In the genomic region with DNA sequence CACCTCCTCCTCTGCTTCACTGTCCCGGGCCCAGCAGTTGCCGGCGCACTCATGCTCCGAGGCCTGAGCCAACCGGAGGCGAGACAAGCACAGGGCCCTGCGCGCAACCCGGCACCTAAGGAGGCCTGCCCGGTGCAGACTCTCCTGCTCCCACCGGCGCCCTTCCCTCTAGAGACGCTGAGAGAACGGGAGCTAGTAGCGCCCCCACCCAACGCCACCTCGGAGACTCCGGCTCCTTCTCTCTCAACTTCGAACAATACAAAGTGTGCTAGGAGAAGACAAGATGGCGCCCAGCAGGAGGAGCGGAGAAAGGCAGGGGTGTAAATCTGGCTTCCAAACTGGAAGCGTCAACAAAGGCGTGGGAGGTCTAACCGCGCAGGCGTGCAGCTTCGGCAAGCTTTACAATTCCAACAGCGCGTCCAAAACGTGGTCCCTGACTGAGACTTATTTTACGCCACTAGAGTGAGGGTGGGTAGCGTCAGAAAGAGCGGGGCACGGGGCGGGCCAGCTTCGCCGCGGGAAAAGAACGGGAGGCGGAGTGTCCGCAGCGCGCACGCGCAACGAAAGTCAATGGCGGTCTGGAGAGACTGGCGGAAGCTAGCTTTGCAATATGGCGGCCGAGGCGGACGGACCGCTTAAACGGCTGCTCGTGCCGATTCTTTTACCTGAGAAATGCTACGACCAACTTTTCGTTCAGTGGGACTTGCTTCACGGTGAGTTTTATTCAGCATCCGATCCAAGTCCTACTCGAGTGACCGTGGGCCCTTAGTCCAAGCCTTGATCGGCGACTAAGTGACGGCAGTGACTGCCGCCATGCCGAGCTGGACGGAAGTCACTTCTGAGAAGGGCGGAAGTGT, we compare ENCODE assay signal across 8 cellular contexts. TPM values are rescaled to one million over a fixed set of nuclear protein-coding genes. Genes with fewer than 3 reads are reported as not detected.
DNase-seq lines count a peak whose midpoint lies in the region; ATAC-seq, FAIRE-seq and TF ChIP-seq lines count a peak whose summit lies in the region.

A gene (plus strand): TSS at position 600 of the 857 bp plus-strand sequence. CDS start 11 bp downstream, at position 611.

- intact Hi-C loops in breast epithelium (cut with DNase I; ENCODE audit: low total_unique reads): no loop called here

- H3K36me3 ChIP-seq in breast epithelium (no peaks in the 10 kb centered on the region), iPS-20b (ENCODE audit: insufficient read depth, low read depth, low read length) (peaks cover 42% of the 10 kb centered on the region)

- peak within 1 kb of the TSS; percentile 59 to 73 (median 59) for H3K4me3 ChIP-seq in breast epithelium
- H3K4me3 ChIP-seq in iPS-20b (ENCODE audit: low read length): peak within 1 kb of the TSS; percentile 93
- H3K4me3 ChIP-seq in skin epidermis: peak within 1 kb of the TSS; percentile 32 to 57 (median 46)

- no peaks in the 10 kb centered on the region for H3K9me3 ChIP-seq in breast epithelium
- H3K9me3 ChIP-seq in iPS-20b (ENCODE audit: insufficient read depth, low read depth, low read length): no peaks in the 10 kb centered on the region

- peak within 1 kb of the TSS; percentile 97 for H3K9ac ChIP-seq in iPS-20b (ENCODE audit: low read depth, low read length)

- TF ChIP-seq POLR2A in breast epithelium (IDR thresholded peaks at IDR 0.05): peak; percentile 29

- ATAC-seq in GM18861 (IDR thresholded peaks at IDR 0.05; ENCODE audit: unreplicated experiment): peak; percentile 50
- peak; percentile 61 for ATAC-seq in HG03097 (IDR thresholded peaks at IDR 0.05; ENCODE audit: low FRiP score, unreplicated experiment)

- no peak for TF ChIP-seq CTCF in VCaP (conservative IDR thresholded peaks at IDR 0.05)
- peak in 1 of 3 donors; percentile 30 for TF ChIP-seq CTCF in breast epithelium (IDR thresholded peaks at IDR 0.05)

- H3K27ac ChIP-seq in VCaP: peak within 1 kb of the TSS; percentile 86
- H3K27ac ChIP-seq in breast epithelium: peak within 1 kb of the TSS; percentile 96 to 99
- H3K27ac ChIP-seq in iPS-20b (ENCODE audit: low read length): peak within 1 kb of the TSS; percentile 98
- H3K27ac ChIP-seq in skin epidermis: peak within 1 kb of the TSS; percentile 68 to 99 (median 93)

- H3K27me3 ChIP-seq in breast epithelium: no peaks in the 10 kb centered on the region
- H3K27me3 ChIP-seq in iPS-20b (ENCODE audit: insufficient read depth, low read length): no peaks in the 10 kb centered on the region

- FAIRE-seq in A204.1 (lab: Jason Lieb, UNC): peak; percentile 94

- peak; percentile 88 for DNase-seq in NCI-H2196 treated with DMSO at 0.1 percent for 48 hours (lab: John Stamatoyannopoulos, UW; ENCODE audit: unreplicated experiment)
- DNase-seq in breast epithelium (ENCODE audit: low spot score in 2 of 2): peak; percentile 96

- peaks cover 16 to 23% of the 10 kb centered on the region in 2 donors for H3K4me1 ChIP-seq in breast epithelium
- peaks cover 14% of the 10 kb centered on the region; the same call in 1 of the 2 replicates for H3K4me1 ChIP-seq in iPS-20b (ENCODE audit: insufficient read depth, low read length)

RNA-seq across cellular contexts. Expression of the gene that starts here (rescaled TPM):
- 100 to 1,000 TPM in 1 of 3 donors, 10 to 100 TPM in 2; 66.6 to 140 (median 74.4) TPM for total RNA-seq in breast epithelium

Comparison
In these comparisons a context has a peak if more than half of its experiments do, and no peak if none do; other contexts are left out.
1. Peak in every context shown above with its lines: DNase-seq, ATAC-seq, H3K4me3 ChIP-seq and H3K27ac ChIP-seq.